8 cellular contexts compared by ENCODE assay signal in the genomic region with DNA sequence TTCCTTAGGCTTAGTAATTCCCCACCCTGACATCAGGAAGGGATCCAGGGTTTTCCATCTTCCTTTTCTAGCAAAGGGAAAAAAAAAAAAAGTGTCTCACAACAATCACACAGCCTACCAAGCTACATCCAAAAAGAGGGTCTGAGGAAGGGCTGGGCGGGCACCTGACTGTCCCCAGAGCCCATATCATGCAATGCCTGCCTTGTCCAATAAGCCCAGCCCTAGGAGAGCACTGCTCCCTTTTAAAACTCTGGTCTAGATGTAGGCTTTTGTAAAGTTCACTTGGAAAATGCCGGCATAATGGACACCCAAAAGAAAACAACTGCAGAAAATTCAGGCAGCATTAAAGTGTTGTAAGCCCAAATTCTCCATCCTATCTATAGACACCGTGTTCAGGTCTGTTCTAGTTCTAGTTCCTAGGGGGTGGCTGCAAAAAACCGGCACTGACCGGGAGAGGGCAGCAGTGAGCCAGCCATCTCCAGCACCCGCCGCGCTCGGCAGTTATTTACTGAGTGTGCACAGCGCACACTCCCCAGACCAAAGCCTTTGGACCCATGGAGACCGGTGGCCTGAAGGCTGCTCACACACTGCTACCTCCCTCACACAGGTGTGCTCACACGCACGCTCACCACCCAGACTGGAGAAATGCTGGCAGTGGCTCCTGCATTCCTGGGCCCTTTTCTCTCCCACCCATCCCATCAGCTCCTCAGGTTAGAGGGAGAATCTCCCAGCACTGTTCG. TPM values are rescaled to one million over a fixed set of nuclear protein-coding genes. Genes with fewer than 3 reads are reported as not detected.
DNase-seq lines count a peak whose midpoint lies in the region; ATAC-seq, FAIRE-seq and TF ChIP-seq lines count a peak whose summit lies in the region.

No MANE protein-coding gene starts in this region.

- peaks cover 3% of the 10 kb centered on the region; the same call in 1 of the 2 replicates for H3K4me1 ChIP-seq in SJCRH30
- H3K4me1 ChIP-seq in pancreas, result peaks cover 0 to 6% (median 0%) of the 10 kb centered on the region in 3 donors
- H3K4me1 ChIP-seq in tibial artery, result peaks cover 0 to 26% (median 11%) of the 10 kb centered on the region in 4 donors

- DNase-seq in DMS 273 (lab: John Stamatoyannopoulos, UW; ENCODE audit: unreplicated experiment), result peak; percentile 89
- peak; percentile 71 for DNase-seq in M059J (ENCODE audit: low read depth)
- DNase-seq in SJCRH30, result peak; percentile 68 to 81
- DNase-seq in activated gamma-delta T cell (lab: John Stamatoyannopoulos, UW), result peak; percentile 19
- peak; percentile 69 for DNase-seq in germinal center (ENCODE audit: low spot score)
- peak; percentile 75 to 96 (median 87) for DNase-seq in pancreas
- DNase-seq in tibial artery, result peak; percentile 89 to 91

- no peaks in the 10 kb centered on the region for H3K27me3 ChIP-seq in SJCRH30
- H3K27me3 ChIP-seq in pancreas, result no peaks in the 10 kb centered on the region
- peaks cover 0 to 17% of the 10 kb centered on the region in 2 donors for H3K27me3 ChIP-seq in tibial artery

- FAIRE-seq in pancreas (lab: Jason Lieb, UNC), result no peak

- H3K9me3 ChIP-seq in SJCRH30 (replicated peaks) (no peaks in the 10 kb centered on the region), pancreas (no peaks in the 10 kb centered on the region), tibial artery (no peaks in the 10 kb centered on the region)

- H3K27ac ChIP-seq in SJCRH30 (no peak overlapping the region; the same call in 1 of the 2 replicates), pancreas (no peak overlapping the region), tibial artery (no peak overlapping the region)

- peak; percentile 82 to 95 (median 88) for TF ChIP-seq CTCF in pancreas (IDR thresholded peaks at IDR 0.05)
- TF ChIP-seq CTCF in tibial artery (IDR thresholded peaks at IDR 0.05), result peak; percentile 83 to 96

- H3K36me3 ChIP-seq in SJCRH30 (peaks cover 51% of the 10 kb centered on the region), pancreas (peaks cover 0 to 27% (median 0%) of the 10 kb centered on the region in 3 donors), tibial artery (peaks cover 0 to 10% (median 0%) of the 10 kb centered on the region in 3 donors)

- ATAC-seq in GM21619 (IDR thresholded peaks at IDR 0.05; ENCODE audit: unreplicated experiment) (peak; percentile 74), pancreas (peak; percentile 76 to 90 (median 88))

- 10 to 12% methylated on average over 14 of the region's 14 CpGs for WGBS in pancreas, 2 donors

- H3K4me3 ChIP-seq in SJCRH30, result no peak overlapping the region
- no peak overlapping the region for H3K4me3 ChIP-seq in pancreas
- no peak overlapping the region for H3K4me3 ChIP-seq in tibial artery

- intact Hi-C loops in pancreas (cut with DNase I) (loop anchor here (5.0 to 10.0 kb wide), 3 partner anchors 145 to 150 kb away; no protein-coding TSS in a partner anchor), tibial artery (cut with DNase I; ENCODE audit: low total_unique reads) (loop anchor here (1.0 kb wide), 1 partner anchor 147 kb away; no protein-coding TSS in a partner anchor)

RNA-seq across cellular contexts. Expression of a gene that starts 48.7 kb away (rescaled TPM):
- total RNA-seq in M059J (2014; rRNA removed; shearing (Covaris generic)), result 27.2 and 50.6 TPM in 2 replicates
- total RNA-seq in SJCRH30 (2014; rRNA removed; shearing (Covaris generic)), result 71.1 and 78.1 TPM in 2 replicates
- 10 to 100 TPM; 33.2 to 71.5 (median 41.4) TPM for total RNA-seq in pancreas
- 10 to 100 TPM; 23.0 to 26.3 TPM for polyA plus RNA-seq in pancreas

Comparison
In these comparisons a context has a peak if more than half of its experiments do, and no peak if none do; other contexts are left out.
1. DNase-seq: peak in every context shown above with its lines; median percentile 90 in tibial artery; 89 in DMS 273; 87 in pancreas; 74 in SJCRH30; 71 in M059J; 69 in germinal center; 19 in activated gamma-delta T cell.